Comparison of ENCODE assay signal across 3 cellular contexts in genomic region chr12:50338920-50339319, GRCh38.
TF ChIP-seq lines count a peak whose summit lies in the region.

No MANE protein-coding gene starts in this region.

TF ChIP-seq in HEK293, 187 proteins besides CTCF, POLR2A, EP300 and RAD21:
- TF ChIP-seq ZNF19 (tag by site-specific recombination; IDR thresholded peaks at IDR 0.05; ENCODE audit: low read depth) (no peak), ZNF121 (tag by site-specific recombination; IDR thresholded peaks at IDR 0.05) (peak; percentile 92), ZNF248 (tag by site-specific recombination; IDR thresholded peaks at IDR 0.05) (no peak)

TF ChIP-seq in WTC11, 78 proteins besides CTCF, POLR2A, EP300 and RAD21:
- TF ChIP-seq TCF7 (CRISPR knock-in tag; IDR thresholded peaks at IDR 0.05; ENCODE audit: low read depth) (no peak), OVOL2 (CRISPR knock-in tag; IDR thresholded peaks at IDR 0.05; ENCODE audit: borderline replicate concordance) (no peak), ZNF232 (CRISPR knock-in tag; IDR thresholded peaks at IDR 0.05) (no peak), ZNF121 (CRISPR knock-in tag; IDR thresholded peaks at IDR 0.05) (peak; percentile 77; the same call in 1 of the 2 replicates), ATF6 (CRISPR knock-in tag; IDR thresholded peaks at IDR 0.05) (no peak), GABPB1 (CRISPR knock-in tag; IDR thresholded peaks at IDR 0.05) (no peak), ZBTB43 (CRISPR knock-in tag; IDR thresholded peaks at IDR 0.05) (no peak), NFYB (CRISPR knock-in tag; conservative IDR thresholded peaks at IDR 0.05; ENCODE audit: low read depth) (no peak)
TF ChIP-seq in WTC11: peak in this region for 1.

TF ChIP-seq in H1, 55 proteins besides CTCF, POLR2A, EP300 and RAD21:
- TF ChIP-seq TAF1 (IDR thresholded peaks at IDR 0.05; ENCODE audit: low read depth, low read length) (no peak), KDM1A (IDR thresholded peaks at IDR 0.05; ENCODE audit: borderline replicate concordance, low read length) (0 out of 2 replicates have a peak, but pooled peaks have one; percentile 19)
